In genomic region chr14:39240769-39241168, GRCh38 we compare ENCODE assay signal across 2 cellular contexts.
A peak's percentile ranks its signal among the peaks of the same experiment; 100 is the strongest.
TF ChIP-seq lines count a peak whose summit lies in the region.

No MANE protein-coding gene starts in this region.

TF ChIP-seq in HepG2, 621 proteins besides CTCF, POLR2A, EP300 and RAD21:
- TF ChIP-seq ZNF382 (CRISPR knock-in tag; IDR thresholded peaks at IDR 0.05; ENCODE audit: borderline replicate concordance): 0 out of 2 replicates have a peak, but pooled peaks have one; percentile 36
- no peak for TF ChIP-seq NFKB2 (CRISPR knock-in tag; IDR thresholded peaks at IDR 0.05; ENCODE audit: borderline replicate concordance)
- no peak for TF ChIP-seq ZNF660 (CRISPR knock-in tag; IDR thresholded peaks at IDR 0.05; ENCODE audit: borderline replicate concordance, low read depth)
- peak; percentile 76 for TF ChIP-seq ZNF629 (CRISPR knock-in tag; conservative IDR thresholded peaks at IDR 0.05)
- no peak for TF ChIP-seq HOXA5 (CRISPR knock-in tag; IDR thresholded peaks at IDR 0.05)

TF ChIP-seq in K562, 482 proteins besides CTCF, POLR2A, EP300 and RAD21:
- peak; percentile 53 for TF ChIP-seq RBM25 (IDR thresholded peaks at IDR 0.05; ENCODE audit: low read depth, low read length, severe bottlenecking)
- TF ChIP-seq BCL6 (CRISPR knock-in tag; IDR thresholded peaks at IDR 0.05): no peak
